Comparison of ENCODE assay signal across 1 cellular context in genomic region chr22:30866811-30867271, GRCh38.
TF ChIP-seq lines count a peak whose summit lies in the region.

No MANE protein-coding gene starts in this region.

TF ChIP-seq in H1, 55 proteins besides CTCF, POLR2A, EP300 and RAD21 (continued from another document):
- TF ChIP-seq, protein P1, sequence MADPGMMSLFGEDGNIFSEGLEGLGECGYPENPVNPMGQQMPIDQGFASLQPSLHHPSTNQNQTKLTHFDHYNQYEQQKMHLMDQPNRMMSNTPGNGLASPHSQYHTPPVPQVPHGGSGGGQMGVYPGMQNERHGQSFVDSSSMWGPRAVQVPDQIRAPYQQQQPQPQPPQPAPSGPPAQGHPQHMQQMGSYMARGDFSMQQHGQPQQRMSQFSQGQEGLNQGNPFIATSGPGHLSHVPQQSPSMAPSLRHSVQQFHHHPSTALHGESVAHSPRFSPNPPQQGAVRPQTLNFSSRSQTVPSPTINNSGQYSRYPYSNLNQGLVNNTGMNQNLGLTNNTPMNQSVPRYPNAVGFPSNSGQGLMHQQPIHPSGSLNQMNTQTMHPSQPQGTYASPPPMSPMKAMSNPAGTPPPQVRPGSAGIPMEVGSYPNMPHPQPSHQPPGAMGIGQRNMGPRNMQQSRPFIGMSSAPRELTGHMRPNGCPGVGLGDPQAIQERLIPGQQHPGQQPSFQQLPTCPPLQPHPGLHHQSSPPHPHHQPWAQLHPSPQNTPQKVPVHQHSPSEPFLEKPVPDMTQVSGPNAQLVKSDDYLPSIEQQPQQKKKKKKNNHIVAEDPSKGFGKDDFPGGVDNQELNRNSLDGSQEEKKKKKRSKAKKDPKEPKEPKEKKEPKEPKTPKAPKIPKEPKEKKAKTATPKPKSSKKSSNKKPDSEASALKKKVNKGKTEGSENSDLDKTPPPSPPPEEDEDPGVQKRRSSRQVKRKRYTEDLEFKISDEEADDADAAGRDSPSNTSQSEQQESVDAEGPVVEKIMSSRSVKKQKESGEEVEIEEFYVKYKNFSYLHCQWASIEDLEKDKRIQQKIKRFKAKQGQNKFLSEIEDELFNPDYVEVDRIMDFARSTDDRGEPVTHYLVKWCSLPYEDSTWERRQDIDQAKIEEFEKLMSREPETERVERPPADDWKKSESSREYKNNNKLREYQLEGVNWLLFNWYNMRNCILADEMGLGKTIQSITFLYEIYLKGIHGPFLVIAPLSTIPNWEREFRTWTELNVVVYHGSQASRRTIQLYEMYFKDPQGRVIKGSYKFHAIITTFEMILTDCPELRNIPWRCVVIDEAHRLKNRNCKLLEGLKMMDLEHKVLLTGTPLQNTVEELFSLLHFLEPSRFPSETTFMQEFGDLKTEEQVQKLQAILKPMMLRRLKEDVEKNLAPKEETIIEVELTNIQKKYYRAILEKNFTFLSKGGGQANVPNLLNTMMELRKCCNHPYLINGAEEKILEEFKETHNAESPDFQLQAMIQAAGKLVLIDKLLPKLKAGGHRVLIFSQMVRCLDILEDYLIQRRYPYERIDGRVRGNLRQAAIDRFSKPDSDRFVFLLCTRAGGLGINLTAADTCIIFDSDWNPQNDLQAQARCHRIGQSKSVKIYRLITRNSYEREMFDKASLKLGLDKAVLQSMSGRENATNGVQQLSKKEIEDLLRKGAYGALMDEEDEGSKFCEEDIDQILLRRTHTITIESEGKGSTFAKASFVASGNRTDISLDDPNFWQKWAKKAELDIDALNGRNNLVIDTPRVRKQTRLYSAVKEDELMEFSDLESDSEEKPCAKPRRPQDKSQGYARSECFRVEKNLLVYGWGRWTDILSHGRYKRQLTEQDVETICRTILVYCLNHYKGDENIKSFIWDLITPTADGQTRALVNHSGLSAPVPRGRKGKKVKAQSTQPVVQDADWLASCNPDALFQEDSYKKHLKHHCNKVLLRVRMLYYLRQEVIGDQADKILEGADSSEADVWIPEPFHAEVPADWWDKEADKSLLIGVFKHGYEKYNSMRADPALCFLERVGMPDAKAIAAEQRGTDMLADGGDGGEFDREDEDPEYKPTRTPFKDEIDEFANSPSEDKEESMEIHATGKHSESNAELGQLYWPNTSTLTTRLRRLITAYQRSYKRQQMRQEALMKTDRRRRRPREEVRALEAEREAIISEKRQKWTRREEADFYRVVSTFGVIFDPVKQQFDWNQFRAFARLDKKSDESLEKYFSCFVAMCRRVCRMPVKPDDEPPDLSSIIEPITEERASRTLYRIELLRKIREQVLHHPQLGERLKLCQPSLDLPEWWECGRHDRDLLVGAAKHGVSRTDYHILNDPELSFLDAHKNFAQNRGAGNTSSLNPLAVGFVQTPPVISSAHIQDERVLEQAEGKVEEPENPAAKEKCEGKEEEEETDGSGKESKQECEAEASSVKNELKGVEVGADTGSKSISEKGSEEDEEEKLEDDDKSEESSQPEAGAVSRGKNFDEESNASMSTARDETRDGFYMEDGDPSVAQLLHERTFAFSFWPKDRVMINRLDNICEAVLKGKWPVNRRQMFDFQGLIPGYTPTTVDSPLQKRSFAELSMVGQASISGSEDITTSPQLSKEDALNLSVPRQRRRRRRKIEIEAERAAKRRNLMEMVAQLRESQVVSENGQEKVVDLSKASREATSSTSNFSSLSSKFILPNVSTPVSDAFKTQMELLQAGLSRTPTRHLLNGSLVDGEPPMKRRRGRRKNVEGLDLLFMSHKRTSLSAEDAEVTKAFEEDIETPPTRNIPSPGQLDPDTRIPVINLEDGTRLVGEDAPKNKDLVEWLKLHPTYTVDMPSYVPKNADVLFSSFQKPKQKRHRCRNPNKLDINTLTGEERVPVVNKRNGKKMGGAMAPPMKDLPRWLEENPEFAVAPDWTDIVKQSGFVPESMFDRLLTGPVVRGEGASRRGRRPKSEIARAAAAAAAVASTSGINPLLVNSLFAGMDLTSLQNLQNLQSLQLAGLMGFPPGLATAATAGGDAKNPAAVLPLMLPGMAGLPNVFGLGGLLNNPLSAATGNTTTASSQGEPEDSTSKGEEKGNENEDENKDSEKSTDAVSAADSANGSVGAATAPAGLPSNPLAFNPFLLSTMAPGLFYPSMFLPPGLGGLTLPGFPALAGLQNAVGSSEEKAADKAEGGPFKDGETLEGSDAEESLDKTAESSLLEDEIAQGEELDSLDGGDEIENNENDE (IDR thresholded peaks at IDR 0.05; ENCODE audit: insufficient replicate concordance, low read length), result no peak
